ENCODE assay signal across 12 cellular contexts in genomic region chr5:142319105-142319504, GRCh38. TPM values are rescaled to one million over a fixed set of nuclear protein-coding genes. Genes with fewer than 3 reads are reported as not detected.
DNase-seq lines count a peak whose midpoint lies in the region; ATAC-seq and TF ChIP-seq lines count a peak whose summit lies in the region.
"Had no signal": no experiment of that assay in that cellular context is flagged by ENCODE, and none has a peak within 500 bp of the region (broad histone marks: within the 10 kb centered on the region; RNA-seq: fewer than 3 reads in every experiment).

No MANE protein-coding gene starts in this region.

- no peak for DNase-seq in T-helper 2 cell treated with Interferon-gamma antibody and Interleukin-4, amounts not matched to agents 5 μg/mL and 100 μg/mL, for 36 hours (ENCODE audit: low spot score)
- DNase-seq in T-helper 2 cell (no peak), fibroblast of villous mesenchyme (ENCODE audit: low read depth) (peak; percentile 52), NAMALWA (ENCODE audit: low spot score) (no peak), HuH-7 (ENCODE audit: low spot score) (no peak)
- DNase-seq: amygdala, GF-D8, NCI-H1105 treated with DMSO at 0.1 percent for 48 hours had no signal

- no peak overlapping the region for H3K9ac ChIP-seq in skeletal muscle tissue (ENCODE audit: low read depth in 1 of 3, low read length in 3 of 3)

- H3K27me3 Mint-ChIP-seq in T-helper 2 cell treated with Interferon-gamma antibody and Interleukin-4, amounts not matched to agents 5 μg/mL and 100 μg/mL, for 36 hours (ENCODE audit: low read depth), result peaks cover 21% of the 10 kb centered on the region

- ATAC-seq in GM19455 (IDR thresholded peaks at IDR 0.05; ENCODE audit: unreplicated experiment), result no peak
- ATAC-seq: A549 had no signal

- no peaks in the 10 kb centered on the region for H3K9me3 ChIP-seq in skeletal muscle tissue (ENCODE audit: control insufficient read depth in 3 of 3, low read length in 3 of 3)
- H3K9me3 ChIP-seq: A549 had no signal

- H3K4me3 ChIP-seq in fibroblast of villous mesenchyme (ENCODE audit: low read depth, low read length) (peak overlapping the region; percentile 44), skeletal muscle tissue (ENCODE audit: low read length in 3 of 3) (peak overlapping the region in 1 of 3 donors; percentile 16)
- H3K4me3 ChIP-seq: A549 had no signal

- peak overlapping the region; percentile 41 for H3K4me3 Mint-ChIP-seq in T-helper 2 cell treated with Interferon-gamma antibody and Interleukin-4, amounts not matched to agents 5 μg/mL and 100 μg/mL, for 36 hours

- peaks cover 35% of the 10 kb centered on the region for H3K4me1 Mint-ChIP-seq in T-helper 2 cell treated with Interferon-gamma antibody and Interleukin-4, amounts not matched to agents 5 μg/mL and 100 μg/mL, for 36 hours (ENCODE audit: low read depth)

- peaks cover 47 to 55% (median 49%) of the 10 kb centered on the region in 3 donors for H3K4me1 ChIP-seq in skeletal muscle tissue (ENCODE audit: control insufficient read depth in 3 of 3, insufficient read depth in 3 of 3, low read length in 3 of 3)

- peaks cover 32 to 54% (median 36%) of the 10 kb centered on the region in 3 donors for H3K27me3 ChIP-seq in skeletal muscle tissue (ENCODE audit: control insufficient read depth in 3 of 3, insufficient read depth in 3 of 3, low read length in 3 of 3)

- H3K9me3 Mint-ChIP-seq in T-helper 2 cell treated with Interferon-gamma antibody and Interleukin-4, amounts not matched to agents 5 μg/mL and 100 μg/mL, for 36 hours, result no peaks in the 10 kb centered on the region

- no peaks in the 10 kb centered on the region for H3K36me3 Mint-ChIP-seq in T-helper 2 cell treated with Interferon-gamma antibody and Interleukin-4, amounts not matched to agents 5 μg/mL and 100 μg/mL, for 36 hours (ENCODE audit: low read depth)

- no peak overlapping the region for H3K27ac Mint-ChIP-seq in T-helper 2 cell treated with Interferon-gamma antibody and Interleukin-4, amounts not matched to agents 5 μg/mL and 100 μg/mL, for 36 hours

- peak overlapping the region; percentile 1 for H3K27ac ChIP-seq in skeletal muscle tissue (ENCODE audit: low read depth, low read length)
- H3K27ac ChIP-seq: A549 had no signal

- no peak for TF ChIP-seq CTCF in fibroblast of villous mesenchyme (IDR thresholded peaks at IDR 0.05; ENCODE audit: insufficient read depth, low read depth, low read length)

- peaks cover 0 to 4% (median 0%) of the 10 kb centered on the region in 3 donors for H3K36me3 ChIP-seq in skeletal muscle tissue (ENCODE audit: control insufficient read depth in 3 of 3, insufficient read depth in 3 of 3, low read length in 3 of 3)

TF ChIP-seq in PFSK-1, 5 proteins besides CTCF, POLR2A, EP300 and RAD21:
- TF ChIP-seq TAF1 (IDR thresholded peaks at IDR 0.05; ENCODE audit: borderline replicate concordance, insufficient read depth, low read length) (no peak), POLR2AphosphoS5 (IDR thresholded peaks at IDR 0.05; ENCODE audit: low read depth, low read length) (peak; percentile 30; the same call in 1 of the 2 replicates)

RNA-seq across cellular contexts. Expression of gene SPRY4, which starts 5.7 kb away (rescaled TPM):
- 78.3 TPM for polyA plus RNA-seq in PFSK-1 (2012; ENCODE audit: insufficient read length, low read depth)
- total RNA-seq in fibroblast of villous mesenchyme (22.9 and 23.2 TPM in 2 replicates), skeletal muscle tissue (6.3 TPM)
